ENCODE assay signal across 8 cellular contexts in the genomic region with DNA sequence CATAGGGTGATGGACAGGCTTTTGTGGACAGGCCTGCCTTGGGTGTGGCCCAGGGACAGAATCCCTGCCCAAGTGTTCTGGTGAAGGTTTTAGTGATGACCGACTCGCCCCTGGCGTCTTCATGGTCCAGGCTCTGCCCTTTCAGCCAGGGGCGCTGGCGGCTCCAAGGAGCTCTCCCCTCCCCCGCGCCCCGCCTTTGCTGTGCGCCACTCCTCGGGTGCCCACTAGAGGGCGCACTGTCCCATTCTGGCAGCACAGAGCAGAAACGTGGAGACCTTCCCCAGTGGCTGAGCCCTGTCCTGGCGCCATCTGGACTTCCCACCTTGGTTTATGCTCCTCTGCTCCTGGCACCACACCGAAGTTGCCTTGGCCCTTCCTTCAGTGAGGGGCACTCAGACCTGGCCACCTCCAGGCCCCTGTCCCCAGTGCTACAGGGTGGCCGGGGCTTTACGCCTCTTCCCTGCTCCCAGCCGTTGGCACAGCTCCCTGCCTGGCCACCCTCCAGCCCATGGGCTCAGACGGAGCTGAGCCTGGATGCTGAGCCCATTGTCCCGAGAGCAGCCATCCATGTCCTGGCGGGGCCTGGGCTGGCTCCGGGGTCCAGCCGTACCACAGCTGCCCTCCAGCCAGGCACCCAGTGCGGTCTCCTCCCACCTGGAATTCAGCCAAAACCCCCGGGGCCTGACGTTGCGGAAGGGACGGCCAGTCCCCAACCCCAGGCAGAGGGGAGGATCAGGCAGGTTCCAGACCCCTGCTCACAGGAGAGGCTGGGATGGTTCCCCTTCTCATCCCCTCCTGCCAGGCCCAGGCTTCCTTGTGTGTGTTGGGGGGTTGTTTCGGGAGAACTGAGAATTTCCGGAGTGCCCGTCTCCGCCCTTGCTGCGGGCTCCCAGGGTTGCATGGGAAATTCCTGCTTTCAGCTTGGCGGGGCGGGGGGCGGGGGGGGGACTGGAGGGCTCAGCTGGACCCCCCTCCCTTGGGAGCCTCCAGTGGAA. TPM values are rescaled to one million over a fixed set of nuclear protein-coding genes. Genes with fewer than 3 reads are reported as not detected.
DNase-seq lines count a peak whose midpoint lies in the region; ATAC-seq and TF ChIP-seq lines count a peak whose summit lies in the region.

No MANE protein-coding gene starts in this region.

- peak overlapping the region; percentile 41 for H3K4me3 ChIP-seq in OCI-LY1 (ENCODE audit: low read depth, low read length, poor library complexity, severe bottlenecking)
- H3K4me3 ChIP-seq in epithelial cell of esophagus (ENCODE audit: low read length): peak overlapping the region; percentile 48

- H3K27ac ChIP-seq in C4-2B (peak overlapping the region; percentile 91), OCI-LY1 (ENCODE audit: low read depth, low read length, poor library complexity, severe bottlenecking) (no peak overlapping the region)

- peaks cover 18% of the 10 kb centered on the region for H3K4me1 ChIP-seq in OCI-LY1 (ENCODE audit: insufficient read depth, low read length, severe bottlenecking)

- ATAC-seq in GM19467 (IDR thresholded peaks at IDR 0.05; ENCODE audit: unreplicated experiment): peak; percentile 54

- H3K9me3 ChIP-seq in OCI-LY1 (ENCODE audit: low read length): no peaks in the 10 kb centered on the region

- no peaks in the 10 kb centered on the region for H4K20me1 ChIP-seq in OCI-LY1 (ENCODE audit: insufficient read depth, low read length)

- no peak overlapping the region for H2AFZ ChIP-seq in OCI-LY1 (ENCODE audit: low read length)

- no peaks in the 10 kb centered on the region for H3F3A ChIP-seq in OCI-LY1 (ENCODE audit: insufficient read depth, low read length)

- peak overlapping the region; percentile 28; the same call in 1 of the 2 replicates for H3K9ac ChIP-seq in OCI-LY1 (ENCODE audit: low read length)

- no peaks in the 10 kb centered on the region for H3K79me2 ChIP-seq in OCI-LY1 (ENCODE audit: insufficient read depth, low read length)

- TF ChIP-seq CTCF in C4-2B (conservative IDR thresholded peaks at IDR 0.05) (peak; percentile 99), OCI-LY1 (IDR thresholded peaks at IDR 0.05; ENCODE audit: low read length) (peak; percentile 99), epithelial cell of esophagus (IDR thresholded peaks at IDR 0.05; ENCODE audit: insufficient read depth, low read depth, low read length, missing control alignments) (peak; percentile 96)

- no peaks in the 10 kb centered on the region for H3K36me3 ChIP-seq in OCI-LY1 (ENCODE audit: insufficient read depth, low read length)

- H3K4me2 ChIP-seq in OCI-LY1 (ENCODE audit: low read length): peak overlapping the region; percentile 56

- DNase-seq in HuH-7 (ENCODE audit: low spot score) (peak; percentile 90), activated T-cell treated with anti-CD3 and anti-CD28 coated beads for 4 hours (peak; percentile 93), epithelial cell of esophagus (ENCODE audit: low read depth) (peak; percentile 82), mucosa of gallbladder (ENCODE audit: low spot score) (peak; percentile 90)
- DNase-seq in stimulated activated CD8-positive, alpha-beta memory T cell treated with anti-CD3 and anti-CD28 coated beads, Interleukin-4, amount 100 ng/mL, for 48 hours: peak; percentile 96

- no peaks in the 10 kb centered on the region for H3K9me2 ChIP-seq in OCI-LY1 (ENCODE audit: low read depth, low read length)

- H3K27me3 ChIP-seq in OCI-LY1 (ENCODE audit: insufficient read depth, low read length): peaks cover 33% of the 10 kb centered on the region

RNA-seq across cellular contexts. Expression of gene CRIP1, which starts 5.6 kb away (rescaled TPM):
- total RNA-seq in mucosa of gallbladder: 35.7 TPM

RNA-seq across cellular contexts. Expression of gene CRIP2, which starts 6.5 kb away (rescaled TPM):
- total RNA-seq in mucosa of gallbladder: 130 TPM

RNA-seq across cellular contexts. Expression of gene TEDC1, which starts 9.9 kb away (rescaled TPM):
- 10.8 TPM for total RNA-seq in mucosa of gallbladder

RNA-seq across cellular contexts. Expression of gene TMEM121, which starts 45.3 kb away (rescaled TPM):
- total RNA-seq in mucosa of gallbladder: 3.7 TPM
